Comparison of ENCODE assay signal across 10 cellular contexts in the genomic region with DNA sequence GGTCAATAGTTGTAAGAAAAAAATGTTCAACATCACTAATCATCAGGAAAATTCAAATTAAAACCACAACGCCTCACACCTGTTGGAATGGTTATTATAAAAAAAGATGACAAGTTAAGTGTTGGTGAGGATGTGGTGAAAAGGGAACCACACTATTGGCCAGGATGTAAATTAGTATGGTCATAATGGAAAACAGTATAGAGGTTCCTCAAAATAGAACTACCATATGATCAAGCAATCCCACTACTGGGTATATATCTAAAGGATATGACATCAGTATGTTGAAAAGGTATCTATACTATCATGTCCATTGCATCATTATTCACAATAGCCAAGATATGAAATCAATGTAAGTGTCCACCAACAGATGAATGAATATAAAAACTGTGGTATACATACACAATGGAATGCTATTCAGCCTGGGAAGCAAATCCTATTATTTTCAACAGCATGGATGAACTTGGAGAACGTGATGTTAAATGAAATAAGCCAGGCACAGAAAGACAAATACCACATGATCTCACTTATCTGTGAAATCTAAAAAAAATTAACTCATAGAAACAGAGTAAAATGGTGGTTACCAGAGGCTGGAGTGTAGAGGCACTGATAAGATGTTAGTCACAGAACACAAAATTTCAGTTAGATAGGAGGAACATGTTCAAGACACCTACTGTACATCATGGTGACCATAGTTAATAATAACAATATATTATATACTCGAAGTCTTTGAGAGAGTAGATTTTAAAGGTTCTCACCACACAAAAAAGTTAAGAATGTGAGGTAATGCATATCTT. TPM values are rescaled to one million over a fixed set of nuclear protein-coding genes. Genes with fewer than 3 reads are reported as not detected.
DNase-seq lines count a peak whose midpoint lies in the region; ATAC-seq and TF ChIP-seq lines count a peak whose summit lies in the region.
"Had no signal": no experiment of that assay in that cellular context is flagged by ENCODE, and none has a peak within 500 bp of the region (broad histone marks: within the 10 kb centered on the region; RNA-seq: fewer than 3 reads in every experiment).

No MANE protein-coding gene starts in this region.

- DNase-seq in stimulated activated effector memory CD8-positive, alpha-beta T cell treated with anti-CD3 and anti-CD28 coated beads, Interleukin-12 subunit alpha, Interleukin-12 subunit beta, amount 100 ng/mL, for 72 hours (ENCODE audit: low spot score in 2 of 2), result no peak
- DNase-seq in sciatic nerve (ENCODE audit: low spot score), result no peak
- DNase-seq in DMS79 (lab: John Stamatoyannopoulos, UW), result no peak
- no peak for DNase-seq in CD8-positive, alpha-beta T cell
- DNase-seq: amygdala, NCI-H510A treated with DMSO at 0.1 percent for 48 hours had no signal

- no peak overlapping the region for H3K4me3 ChIP-seq in CD8-positive, alpha-beta T cell (ENCODE audit: low read depth, low read length)

- no peaks in the 10 kb centered on the region for H3K36me3 ChIP-seq in CD8-positive, alpha-beta T cell (ENCODE audit: insufficient read depth, low read length)

- no peak overlapping the region for H3K27ac ChIP-seq in CD8-positive, alpha-beta T cell (ENCODE audit: low read depth, low read length)
- H3K27ac ChIP-seq: KMS-11 had no signal

- POLR2A ChIA-PET in CD8-positive, alpha-beta T cell (lab: Charles Lee), result no interaction called here

- no peaks in the 10 kb centered on the region for H3K4me1 Mint-ChIP-seq in stimulated activated effector memory CD8-positive, alpha-beta T cell treated with anti-CD3 and anti-CD28 coated beads, Interleukin-12 subunit alpha, Interleukin-12 subunit beta, amount 100 ng/mL, for 72 hours
- H3K4me1 Mint-ChIP-seq in CD8-positive, alpha-beta T cell (ENCODE audit: low read depth), result no peaks in the 10 kb centered on the region

- peaks cover 23% of the 10 kb centered on the region for H3K27me3 Mint-ChIP-seq in CD8-positive, alpha-beta T cell (ENCODE audit: low read depth)

- no peak overlapping the region for H3K4me3 Mint-ChIP-seq in stimulated activated effector memory CD8-positive, alpha-beta T cell treated with anti-CD3 and anti-CD28 coated beads, Interleukin-12 subunit alpha, Interleukin-12 subunit beta, amount 100 ng/mL, for 72 hours
- no peak overlapping the region for H3K4me3 Mint-ChIP-seq in CD8-positive, alpha-beta T cell

- no peaks in the 10 kb centered on the region for H3K9me3 ChIP-seq in CD8-positive, alpha-beta T cell (ENCODE audit: low read length)

- no peaks in the 10 kb centered on the region for H3K4me1 ChIP-seq in CD8-positive, alpha-beta T cell (ENCODE audit: insufficient read depth, low read length)

- intact Hi-C loops in sciatic nerve (cut with DNase I), result no loop called here
- intact Hi-C loops in CD8-positive, alpha-beta T cell (cut with DNase I, micrococcal nuclease), result no loop called here

- H3K9me3 Mint-ChIP-seq in stimulated activated effector memory CD8-positive, alpha-beta T cell treated with anti-CD3 and anti-CD28 coated beads, Interleukin-12 subunit alpha, Interleukin-12 subunit beta, amount 100 ng/mL, for 72 hours, result no peaks in the 10 kb centered on the region
- no peaks in the 10 kb centered on the region for H3K9me3 Mint-ChIP-seq in CD8-positive, alpha-beta T cell

- no peaks in the 10 kb centered on the region for H3K27me3 ChIP-seq in CD8-positive, alpha-beta T cell (ENCODE audit: insufficient read depth, low read length)

- TF ChIP-seq CTCF in CD8-positive, alpha-beta T cell (IDR thresholded peaks at IDR 0.05), result no peak

- no peak overlapping the region for H3K27ac Mint-ChIP-seq in stimulated activated effector memory CD8-positive, alpha-beta T cell treated with anti-CD3 and anti-CD28 coated beads, Interleukin-12 subunit alpha, Interleukin-12 subunit beta, amount 100 ng/mL, for 72 hours
- no peak overlapping the region for H3K27ac Mint-ChIP-seq in CD8-positive, alpha-beta T cell

- H3K36me3 Mint-ChIP-seq in stimulated activated effector memory CD8-positive, alpha-beta T cell treated with anti-CD3 and anti-CD28 coated beads, Interleukin-12 subunit alpha, Interleukin-12 subunit beta, amount 100 ng/mL, for 72 hours, result no peaks in the 10 kb centered on the region
- no peaks in the 10 kb centered on the region for H3K36me3 Mint-ChIP-seq in CD8-positive, alpha-beta T cell

- peak; percentile 61 for ATAC-seq in GM19035 (IDR thresholded peaks at IDR 0.05; ENCODE audit: unreplicated experiment)
- ATAC-seq in HG02610 (IDR thresholded peaks at IDR 0.05; ENCODE audit: unreplicated experiment), result peak; percentile 95
- peak; percentile 94 for ATAC-seq in HG03457 (IDR thresholded peaks at IDR 0.05; ENCODE audit: unreplicated experiment)
- ATAC-seq in stimulated activated effector memory CD8-positive, alpha-beta T cell treated with anti-CD3 and anti-CD28 coated beads, Interleukin-12 subunit alpha, Interleukin-12 subunit beta, amount 100 ng/mL, for 72 hours, result peak; percentile 42
- ATAC-seq in sciatic nerve, result no peak
- ATAC-seq in CD8-positive, alpha-beta T cell, result no peak

- CTCF ChIA-PET in CD8-positive, alpha-beta T cell (lab: Charles Lee), result no interaction called here

RNA-seq across cellular contexts. Expression of a gene that starts 56.6 kb away (rescaled TPM):
- total RNA-seq in sciatic nerve, result 19.6 TPM
- total RNA-seq in CD8-positive, alpha-beta T cell, result 10 to 100 TPM; 20.2 to 23.1 TPM

Comparison
In these comparisons a context has a peak if more than half of its experiments do, and no peak if none do; other contexts are left out.
1. ATAC-seq: peak in GM19035 (single experiment), HG02610 (single experiment), HG03457 (single experiment) and stimulated activated effector memory CD8-positive, alpha-beta T cell treated with anti-CD3 and anti-CD28 coated beads, Interleukin-12 subunit alpha, Interleukin-12 subunit beta, amount 100 ng/mL, for 72 hours (single experiment); none in sciatic nerve (single experiment) and CD8-positive, alpha-beta T cell (single experiment).